In genomic region chr17:3751836-3752235, GRCh38 we compare ENCODE assay signal across 18 cellular contexts. TPM values are rescaled to one million over a fixed set of nuclear protein-coding genes. Genes with fewer than 3 reads are reported as not detected.
DNase-seq lines count a peak whose midpoint lies in the region; FAIRE-seq and TF ChIP-seq lines count a peak whose summit lies in the region.
"Had no signal": no experiment of that assay in that cellular context is flagged by ENCODE, and none has a peak within 500 bp of the region (broad histone marks: within the 10 kb centered on the region; RNA-seq: fewer than 3 reads in every experiment).

No MANE protein-coding gene starts in this region.

- POLR2A ChIA-PET in H1 (lab: Charles Lee; ENCODE audit: partially characterized antibody), result no interaction called here

- H3K23ac ChIP-seq in H1 (ENCODE audit: insufficient read length) (no peak overlapping the region), H9 (ENCODE audit: insufficient read length, low read depth, low read length) (no peak overlapping the region)

- no peak overlapping the region for H2BK15ac ChIP-seq in H1 (ENCODE audit: low read length)
- no peak overlapping the region for H2BK15ac ChIP-seq in H9 (ENCODE audit: low read depth, low read length)

- peak overlapping the region; percentile 57; the same call in 1 of the 2 replicates for H4K8ac ChIP-seq in H1 (ENCODE audit: extremely low read depth, insufficient read depth, low read length)
- H4K8ac ChIP-seq in H9 (replicated peaks; ENCODE audit: insufficient read length, low read depth, low read length), result no peak overlapping the region

- peak overlapping the region in 9 of 11 experiments; percentile 57 to 92 (median 78); a peak in 17 of 22 replicates for H3K4me2 ChIP-seq in BLaER1 treated with 17β-estradiol and CSF1 and Interleukin-3, amounts not matched to agents 10 nM and 100 nM
- H3K4me2 ChIP-seq in H1 (ENCODE audit: insufficient read depth in 1 of 2, low read depth in 2 of 2, low read length in 2 of 2), result no peak overlapping the region
- H3K4me2 ChIP-seq in H9 (ENCODE audit: insufficient read depth, insufficient read length, low read length), result no peak overlapping the region
- H3K4me2 ChIP-seq: GM23338 had no signal

- H2AFZ ChIP-seq in H1 (ENCODE audit: low read length), result no peak overlapping the region
- no peak overlapping the region for H2AFZ ChIP-seq in H9 (ENCODE audit: low read length)
- H2AFZ ChIP-seq: GM23338 had no signal

- no peaks in the 10 kb centered on the region for H3K36me3 ChIP-seq in BLaER1 treated with 17β-estradiol and CSF1 and Interleukin-3, amounts not matched to agents 10 nM and 100 nM
- H3K36me3 ChIP-seq in KOPT-K1 (ENCODE audit: insufficient read depth, low read length) (peaks cover 10% of the 10 kb centered on the region; the same call in 1 of the 2 replicates), H1 (ENCODE audit: control insufficient read depth in 2 of 4, insufficient read depth in 4 of 4, low read length in 3 of 4) (no peaks in the 10 kb centered on the region), thymus (ENCODE audit: control insufficient read depth, insufficient read depth) (no peaks in the 10 kb centered on the region)

- H3K18ac ChIP-seq in H1 (ENCODE audit: extremely low read depth, low read length), result no peak overlapping the region
- no peak overlapping the region for H3K18ac ChIP-seq in H9 (ENCODE audit: insufficient read length, low read depth, low read length)

- peaks cover 2% of the 10 kb centered on the region for H3K27me3 Mint-ChIP-seq in H9 (ENCODE audit: low read depth)
- H3K27me3 Mint-ChIP-seq: CD4-positive, alpha-beta T cell had no signal

- 93% methylated on average over 15 of the region's 15 CpGs; no CpG with 5 or more reads in 1 of the 2 experiments for WGBS in H1 (ENCODE audit: extremely low coverage in 1 of 2, insufficient coverage in 1 of 2, insufficient read length in 1 of 2, insufficient replicate concordance in 2 of 2, low coverage in 1 of 2, low lambda C conversion rate in 2 of 2, missing lambda C conversion rate in 1 of 2), 2 experiments
- WGBS in thymus, result 98% methylated on average over 15 of the region's 15 CpGs
- no CpG with 5 or more reads among the region's 15 CpGs for WGBS in H9 (ENCODE audit: extremely low coverage, insufficient read length, low lambda C conversion rate)

- TF ChIP-seq RAD21 in H1 (IDR thresholded peaks at IDR 0.05 in 1 of 2, conservative IDR thresholded peaks at IDR 0.05 in 1 of 2; ENCODE audit: low read depth in 2 of 2, low read length in 2 of 2), result no peak

- CTCF ChIA-PET in H1 (lab: Charles Lee; ENCODE audit: partially characterized antibody), result interaction anchor here (1.2 to 8.2 kb wide), 3 partner anchors 9 to 257 kb away, joined by 3 to 73 read pairs (median 3); no protein-coding TSS in a partner anchor

- H4K91ac ChIP-seq in H1 (replicated peaks; ENCODE audit: insufficient read length, low read length), result no peak overlapping the region
- no peak overlapping the region for H4K91ac ChIP-seq in H9 (ENCODE audit: insufficient read length, low read depth, low read length)

- H3K36me3 Mint-ChIP-seq in H9 (ENCODE audit: insufficient read depth in 1 of 3, low read depth in 3 of 3), result peaks cover 0 to 2% (median 0%) of the 10 kb centered on the region in 3 experiments; a peak in 1 of 7 replicates
- H3K36me3 Mint-ChIP-seq: CD14-positive monocyte had no signal

- H3K4me3 Mint-ChIP-seq in H9, result no peak overlapping the region
- H3K4me3 Mint-ChIP-seq: CD14-positive monocyte, GM23338 had no signal

- H3K4ac ChIP-seq in H1 (replicated peaks; ENCODE audit: insufficient read length, low read depth, low read length) (no peak overlapping the region), H9 (ENCODE audit: low read depth, low read length) (no peak overlapping the region)

- TF ChIP-seq POLR2A in H1 (IDR thresholded peaks at IDR 0.05; ENCODE audit: control extremely low read depth in 1 of 2, low read depth in 2 of 2, low read length in 2 of 2), result no peak

- peaks cover 6 to 18% of the 10 kb centered on the region in 2 experiments for H3K4me1 Mint-ChIP-seq in H9

- H3K56ac ChIP-seq in H1 (replicated peaks; ENCODE audit: insufficient read length, low read depth, low read length) (no peak overlapping the region), H9 (ENCODE audit: insufficient read length, low read depth, low read length) (no peak overlapping the region)

- no peak overlapping the region for H3K4me3 ChIP-seq in BLaER1 treated with 17β-estradiol and CSF1 and Interleukin-3, amounts not matched to agents 10 nM and 100 nM
- H3K4me3 ChIP-seq in H1 (ENCODE audit: extremely low read depth in 1 of 4, insufficient read depth in 2 of 4, low read depth in 3 of 4, low read length in 4 of 4) (no peak overlapping the region), thymus (ENCODE audit: low read length) (no peak overlapping the region)
- H3K4me3 ChIP-seq: GM23338 had no signal

- peaks cover 0 to 16% (median 0%) of the 10 kb centered on the region in 11 experiments; a peak in 4 of 22 replicates for H3K27me3 ChIP-seq in BLaER1 treated with 17β-estradiol and CSF1 and Interleukin-3, amounts not matched to agents 10 nM and 100 nM
- H3K27me3 ChIP-seq in H1 (replicated peaks in 1 of 4; ENCODE audit: control insufficient read depth in 3 of 4, extremely low read depth in 1 of 4, insufficient read depth in 3 of 4, low read length in 3 of 4), result no peaks in the 10 kb centered on the region
- no peaks in the 10 kb centered on the region for H3K27me3 ChIP-seq in thymus (ENCODE audit: control insufficient read depth, insufficient read depth)
- no peaks in the 10 kb centered on the region for H3K27me3 ChIP-seq in H9 (ENCODE audit: insufficient read depth, low read length)

- peaks cover 29 to 95% (median 82%) of the 10 kb centered on the region in 10 experiments for H3K4me1 ChIP-seq in BLaER1 treated with 17β-estradiol and CSF1 and Interleukin-3, amounts not matched to agents 10 nM and 100 nM
- H3K4me1 ChIP-seq in H1 (replicated peaks in 1 of 4; ENCODE audit: control insufficient read depth in 3 of 4, insufficient read depth in 4 of 4, low read length in 3 of 4) (peaks cover 0 to 5% (median 3%) of the 10 kb centered on the region in 4 experiments; a peak in 4 of 7 replicates), thymus (ENCODE audit: control insufficient read depth, insufficient read depth, low read length) (peaks cover 32% of the 10 kb centered on the region), H9 (ENCODE audit: insufficient read depth, low read length) (no peaks in the 10 kb centered on the region; the same call in 1 of the 2 replicates)

- H3K79me1 ChIP-seq in H1 (ENCODE audit: low read depth, low read length), result no peaks in the 10 kb centered on the region
- H3K79me1 ChIP-seq in H9 (ENCODE audit: insufficient read depth, low read depth, low read length, poor library complexity, severe bottlenecking), result no peaks in the 10 kb centered on the region

- H3K27ac Mint-ChIP-seq in H9, result no peak overlapping the region
- H3K27ac Mint-ChIP-seq: CD14-positive monocyte, GM23338 had no signal

- no peaks in the 10 kb centered on the region for H3K9me3 ChIP-seq in BLaER1 treated with 17β-estradiol and CSF1 and Interleukin-3, amounts not matched to agents 10 nM and 100 nM (replicated peaks in 1 of 11)
- no peaks in the 10 kb centered on the region for H3K9me3 ChIP-seq in KOPT-K1 (ENCODE audit: insufficient read depth, low read length, poor library complexity, severe bottlenecking)
- no peaks in the 10 kb centered on the region for H3K9me3 ChIP-seq in H1 (ENCODE audit: insufficient read depth in 2 of 2, low read depth in 1 of 2, low read length in 1 of 2)
- H3K9me3 ChIP-seq in thymus (ENCODE audit: control insufficient read depth), result no peaks in the 10 kb centered on the region
- no peaks in the 10 kb centered on the region for H3K9me3 ChIP-seq in H9 (ENCODE audit: control insufficient read depth, low read depth, low read length)

- H3K79me2 ChIP-seq in H1 (ENCODE audit: control insufficient read depth in 1 of 2, insufficient read depth in 2 of 2, low read length in 2 of 2) (no peaks in the 10 kb centered on the region), H9 (ENCODE audit: insufficient read depth, low read length) (no peaks in the 10 kb centered on the region)

- H3T11ph ChIP-seq in H9 (ENCODE audit: low read length), result no peak overlapping the region

- H2BK5ac ChIP-seq in H1 (ENCODE audit: low read depth, low read length), result no peak overlapping the region
- H2BK5ac ChIP-seq in H9 (ENCODE audit: insufficient read length, low read length), result no peak overlapping the region

- H3K9me3 Mint-ChIP-seq in H9, result no peaks in the 10 kb centered on the region; a peak in 1 of 5 replicates
- H3K9me3 Mint-ChIP-seq: CD4-positive, alpha-beta T cell; CD8-positive, alpha-beta memory T cell; GM23338 had no signal

- DNase-seq in H1 (ENCODE audit: low read depth in 1 of 2, low spot score in 2 of 2), result no peak
- DNase-seq in H9, result no peak
- DNase-seq in ecto neural progenitor cell (ENCODE audit: low spot score), result no peak
- DNase-seq in stimulated activated CD4-positive, alpha-beta T cell treated with anti-CD3 and anti-CD28 coated beads, Interleukin-4, amount 100 ng/mL, for 1 hour, result no peak
- DNase-seq: CD4-positive, alpha-beta T cell; CD8-positive, alpha-beta memory T cell; DMS 273 treated with DMSO at 0.1 percent for 48 hours; DMS79; GF-D8 had no signal

- peak overlapping the region in 1 of 11 experiments; percentile 42; a peak in 1 of 22 replicates for H3K27ac ChIP-seq in BLaER1 treated with 17β-estradiol and CSF1 and Interleukin-3, amounts not matched to agents 10 nM and 100 nM
- peak overlapping the region; percentile 97 for H3K27ac ChIP-seq in KOPT-K1 (ENCODE audit: low read depth, low read length, poor library complexity, severe bottlenecking)
- H3K27ac ChIP-seq in H1 (ENCODE audit: low read depth, low read length), result no peak overlapping the region
- peak overlapping the region; percentile 58 for H3K27ac ChIP-seq in thymus (ENCODE audit: low read depth)
- H3K27ac ChIP-seq in H9 (ENCODE audit: insufficient read length, low read depth, low read length), result no peak overlapping the region

- no peak for TF ChIP-seq CTCF in H1 (IDR thresholded peaks at IDR 0.05; ENCODE audit: control extremely low read depth in 1 of 3, insufficient read depth in 1 of 3, low read depth in 1 of 3, low read length in 3 of 3)
- TF ChIP-seq CTCF in H9 (conservative IDR thresholded peaks at IDR 0.05), result no peak

- no peak overlapping the region for H4K5ac ChIP-seq in H1 (ENCODE audit: insufficient read length, low read depth, low read length)
- no peak overlapping the region for H4K5ac ChIP-seq in H9 (ENCODE audit: insufficient read length, low read depth, low read length)

- H3K14ac ChIP-seq in H1 (ENCODE audit: insufficient read length) (no peak overlapping the region), H9 (ENCODE audit: insufficient read depth, low read length) (no peak overlapping the region)

- no peak overlapping the region for H2BK12ac ChIP-seq in H1 (ENCODE audit: low read depth, low read length)
- H2BK12ac ChIP-seq in H9 (ENCODE audit: insufficient read length, low read depth, low read length), result no peak overlapping the region

- H2AK5ac ChIP-seq in H1 (ENCODE audit: low read depth, low read length) (no peak overlapping the region), H9 (ENCODE audit: insufficient read length, low read length) (no peak overlapping the region)

- H3K23me2 ChIP-seq in H1 (ENCODE audit: low read depth, low read length) (peaks cover 4% of the 10 kb centered on the region; the same call in 1 of the 2 replicates), H9 (ENCODE audit: insufficient read length, low read depth, low read length, poor library complexity, severe bottlenecking) (peaks cover 3% of the 10 kb centered on the region)

- H2BK120ac ChIP-seq in H1 (replicated peaks; ENCODE audit: low read depth, low read length), result no peak overlapping the region
- H2BK120ac ChIP-seq in H9 (ENCODE audit: low read depth, low read length, poor library complexity, severe bottlenecking), result no peak overlapping the region

- no peak for FAIRE-seq in H1 (lab: Jason Lieb, UNC)
- FAIRE-seq: D721Med, GM12891, GM18507, H54 had no signal

- H2BK20ac ChIP-seq in H1 (ENCODE audit: low read length), result no peak overlapping the region
- H2BK20ac ChIP-seq in H9 (ENCODE audit: low read depth, low read length, poor library complexity, severe bottlenecking), result no peak overlapping the region

- TF ChIP-seq EP300 in H1 (IDR thresholded peaks at IDR 0.05; ENCODE audit: borderline replicate concordance in 1 of 2, low read depth in 2 of 2, low read length in 2 of 2), result no peak

- no peak overlapping the region for H3K9ac ChIP-seq in BLaER1 treated with 17β-estradiol and CSF1 and Interleukin-3, amounts not matched to agents 10 nM and 100 nM
- H3K9ac ChIP-seq in H1 (replicated peaks in 1 of 4; ENCODE audit: extremely low read depth in 1 of 4, low read depth in 3 of 4, low read length in 3 of 4) (no peak overlapping the region), H9 (ENCODE audit: extremely low read depth, insufficient read length, low read length) (no peak overlapping the region)

- H4K20me1 ChIP-seq in BLaER1 treated with 17β-estradiol and CSF1 and Interleukin-3, amounts not matched to agents 10 nM and 100 nM, result peaks cover 0 to 8% (median 0%) of the 10 kb centered on the region in 11 experiments; a peak in 1 of 22 replicates
- H4K20me1 ChIP-seq in H1 (replicated peaks in 1 of 2; ENCODE audit: control insufficient read depth in 1 of 2, insufficient read depth in 2 of 2, low read length in 2 of 2) (no peaks in the 10 kb centered on the region), H9 (ENCODE audit: control insufficient read depth, insufficient read depth, insufficient read length) (no peaks in the 10 kb centered on the region)

RNA-seq across cellular contexts. Expression of gene HASPIN, which starts 28.1 kb away (rescaled TPM):
- 29.4 and 29.5 TPM in 2 replicates for total RNA-seq in H1 (2021; fragmentation: NEBNext Ultra II Directional; extraction: Animal tissue kit (Norgen Biotek cat#: 25700))
- polyA plus RNA-seq in H1 (2011; rRNA removed) (7.8 and 12.0 TPM in 2 replicates), thymus (2.3 TPM)
- 10.7 TPM for polyA plus RNA-seq in H1 (2011; cell fraction: cytosol; rRNA removed)
- 9.1 TPM for polyA plus RNA-seq in H1 (2011; cell fraction: nucleus; rRNA removed)
- polyA plus RNA-seq in H1 (2012, experiment 1 of 2), result 13.2 to 14.6 TPM (median 13.7 TPM) in 4 replicates
- 12.1 TPM for polyA plus RNA-seq in H1 (2012, experiment 2 of 2)
- polyA plus RNA-seq in H1 (2013, experiment 1 of 2), result 15.4 TPM
- polyA plus RNA-seq in H1 (2013, experiment 2 of 2), result 15.4 TPM
- 22.0 and 22.5 TPM in 2 replicates for polyA minus RNA-seq in H1 (2011; rRNA and poly(A)+ RNA removed)
- polyA minus RNA-seq in H1 (2011; cell fraction: cytosol; rRNA and poly(A)+ RNA removed), result 20.5 TPM
- polyA minus RNA-seq in H1 (2011; cell fraction: nucleus; rRNA and poly(A)+ RNA removed), result 18.7 TPM
- 26.6 and 26.7 TPM in 2 replicates for total RNA-seq in H9 (2021)
- polyA plus RNA-seq: CD14-positive monocyte had no signal

RNA-seq across cellular contexts. Expression of gene ITGAE, which starts 49.2 kb away (rescaled TPM):
- 23.2 and 24.5 TPM in 2 replicates for total RNA-seq in H1 (2021; fragmentation: NEBNext Ultra II Directional; extraction: Animal tissue kit (Norgen Biotek cat#: 25700))
- polyA plus RNA-seq in H1 (2011; rRNA removed) (25.5 and 43.1 TPM in 2 replicates), thymus (170 TPM)
- 45.3 TPM for polyA plus RNA-seq in H1 (2011; cell fraction: cytosol; rRNA removed)
- polyA plus RNA-seq in H1 (2011; cell fraction: nucleus; rRNA removed), result 16.3 TPM
- polyA plus RNA-seq in H1 (2012, experiment 1 of 2), result 27.5 to 44.4 TPM (median 35.7 TPM) in 4 replicates
- 28.9 TPM for polyA plus RNA-seq in H1 (2012, experiment 2 of 2)
- 35.8 TPM for polyA plus RNA-seq in H1 (2013, experiment 1 of 2)
- polyA plus RNA-seq in H1 (2013, experiment 2 of 2), result 35.5 TPM
- 7.4 and 9.9 TPM in 2 replicates for polyA minus RNA-seq in H1 (2011; rRNA and poly(A)+ RNA removed)
- 5.1 TPM for polyA minus RNA-seq in H1 (2011; cell fraction: cytosol; rRNA and poly(A)+ RNA removed)
- 15.9 TPM for polyA minus RNA-seq in H1 (2011; cell fraction: nucleus; rRNA and poly(A)+ RNA removed)
- total RNA-seq in H9 (2021), result 23.5 and 24.2 TPM in 2 replicates

RNA-seq across cellular contexts. Expression of gene P2RX5, which starts 55.9 kb away (rescaled TPM):
- 15.5 and 15.6 TPM in 2 replicates for total RNA-seq in H1 (2021; fragmentation: NEBNext Ultra II Directional; extraction: Animal tissue kit (Norgen Biotek cat#: 25700))
- 12.0 and 14.2 TPM in 2 replicates for polyA plus RNA-seq in H1 (2011; rRNA removed)
- polyA plus RNA-seq in H1 (2011; cell fraction: cytosol; rRNA removed), result 11.7 TPM
- polyA plus RNA-seq in H1 (2011; cell fraction: nucleus; rRNA removed), result 16.5 TPM
- 12.6 to 18.3 TPM (median 15.5 TPM) in 4 replicates for polyA plus RNA-seq in H1 (2012, experiment 1 of 2)
- polyA plus RNA-seq in H1 (2012, experiment 2 of 2), result 17.0 TPM
- polyA plus RNA-seq in H1 (2013, experiment 1 of 2), result 9.6 TPM
- polyA plus RNA-seq in H1 (2013, experiment 2 of 2), result 10.6 TPM
- 11.4 and 14.2 TPM in 2 replicates for polyA minus RNA-seq in H1 (2011; rRNA and poly(A)+ RNA removed)
- polyA minus RNA-seq in H1 (2011; cell fraction: cytosol; rRNA and poly(A)+ RNA removed), result 6.0 TPM
- polyA minus RNA-seq in H1 (2011; cell fraction: nucleus; rRNA and poly(A)+ RNA removed), result 6.3 TPM
- polyA plus RNA-seq in thymus, result 108 TPM
- 4.2 and 4.7 TPM in 2 replicates for total RNA-seq in H9 (2021)

Comparison
In these comparisons a context has a peak if more than half of its experiments do, and no peak if none do; other contexts are left out.
1. H3K27ac ChIP-seq: peak in KOPT-K1 (single experiment) and thymus (single experiment); none in H1 (single experiment) and H9 (single experiment).
2. H3K4me2 ChIP-seq: peak in BLaER1 treated with 17β-estradiol and CSF1 and Interleukin-3, amounts not matched to agents 10 nM and 100 nM (9 of 11); none in H1 (0 of 2) and H9 (single experiment).